ENCODE assay signal across 8 cellular contexts in the genomic region with DNA sequence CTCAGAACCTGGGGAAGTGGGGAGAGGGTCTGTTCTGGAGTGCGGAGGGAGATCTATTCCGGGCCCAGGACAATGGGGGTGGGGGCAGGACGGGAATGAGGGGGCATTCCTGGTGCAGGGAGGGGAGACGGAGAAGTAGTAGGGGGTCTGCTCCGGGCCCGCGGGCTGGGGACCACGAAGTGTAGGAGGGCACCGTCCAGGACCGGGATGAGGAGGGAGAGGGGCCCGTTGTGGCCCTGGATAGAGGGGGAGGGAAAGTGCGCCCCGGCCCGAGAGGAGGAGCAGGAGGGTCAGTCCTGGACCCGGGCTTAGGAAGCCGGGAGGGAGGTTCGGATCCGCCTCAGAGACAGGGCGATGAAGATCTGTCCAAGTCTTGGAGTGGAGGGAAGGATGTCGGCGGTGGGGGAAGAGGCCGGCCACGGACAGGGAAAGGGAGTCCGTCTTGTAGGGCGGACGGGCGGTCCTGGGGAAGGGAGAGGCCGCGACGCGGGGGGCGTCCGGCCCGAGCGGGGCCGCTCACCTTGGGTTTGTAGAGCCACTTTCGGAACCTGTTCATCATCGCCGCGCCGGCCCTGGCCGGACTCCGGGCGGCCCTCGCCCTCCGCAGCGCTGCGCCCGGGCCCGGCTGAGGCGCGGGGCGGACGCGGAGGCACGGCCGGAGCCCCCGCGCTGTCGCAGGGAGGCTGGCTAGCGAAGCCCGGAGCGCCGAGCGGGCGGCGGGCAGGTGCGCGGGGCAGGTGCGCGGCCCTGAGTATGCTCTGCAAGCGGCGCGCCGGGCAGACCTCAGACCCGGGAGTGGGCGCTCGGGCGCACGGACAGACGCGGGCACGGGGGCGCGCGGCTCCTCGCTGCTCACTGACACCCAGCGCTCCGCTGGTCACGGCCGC. TPM values are rescaled to one million over a fixed set of nuclear protein-coding genes. Genes with fewer than 3 reads are reported as not detected.
DNase-seq lines count a peak whose midpoint lies in the region; TF ChIP-seq lines count a peak whose summit lies in the region.

ZFYVE28 (minus strand) TSS at position 881 of the 887 bp plus-strand sequence; CDS start at position 559, 322 bp downstream.

- peaks cover 23% of the 10 kb centered on the region for H3F3A ChIP-seq in GM23248 (ENCODE audit: insufficient read depth)
- no peaks in the 10 kb centered on the region for H3F3A ChIP-seq in OCI-LY1 (ENCODE audit: insufficient read depth, low read length)

- H3K27ac ChIP-seq in GM23248 (no peak within 1 kb of the TSS), OCI-LY1 (ENCODE audit: low read depth, low read length, poor library complexity, severe bottlenecking) (no peak within 1 kb of the TSS), uterus (no peak within 1 kb of the TSS)

- peaks cover 49% of the 10 kb centered on the region for H3K27me3 ChIP-seq in BE2C
- peaks cover 25% of the 10 kb centered on the region for H3K27me3 ChIP-seq in GM23248 (replicated peaks; ENCODE audit: insufficient read depth)
- H3K27me3 ChIP-seq in OCI-LY1 (ENCODE audit: insufficient read depth, low read length): no peaks in the 10 kb centered on the region
- H3K27me3 ChIP-seq in uterus: peaks cover 0 to 13% of the 10 kb centered on the region in 2 donors

- intact Hi-C loops in uterus (cut with DNase I; ENCODE audit: low total_unique reads): loop anchor here (5.0 kb wide), 1 partner anchor 524 kb away; no protein-coding TSS in a partner anchor

- no peaks in the 10 kb centered on the region for H4K20me1 ChIP-seq in GM23248 (ENCODE audit: insufficient read depth)
- no peaks in the 10 kb centered on the region for H4K20me1 ChIP-seq in OCI-LY1 (ENCODE audit: insufficient read depth, low read length)

- H3K27me3 Mint-ChIP-seq in mesothelial cell of epicardium (ENCODE audit: low read depth): peaks cover 89% of the 10 kb centered on the region

- peak within 1 kb of the TSS; percentile 85 for H2AFZ ChIP-seq in GM23248
- no peak within 1 kb of the TSS for H2AFZ ChIP-seq in OCI-LY1 (ENCODE audit: low read length)

- H3K79me2 ChIP-seq in GM23248 (ENCODE audit: insufficient read depth): no peaks in the 10 kb centered on the region
- no peaks in the 10 kb centered on the region for H3K79me2 ChIP-seq in OCI-LY1 (ENCODE audit: insufficient read depth, low read length)

- H3K9me3 Mint-ChIP-seq in mesothelial cell of epicardium: no peaks in the 10 kb centered on the region

- TF ChIP-seq POLR2A in uterus (IDR thresholded peaks at IDR 0.05): peak; percentile 37 to 46

- peak within 1 kb of the TSS; percentile 72 for H3K4me3 Mint-ChIP-seq in mesothelial cell of epicardium

- H3K4me2 ChIP-seq in GM23248 (ENCODE audit: unreplicated experiment) (peak within 1 kb of the TSS; percentile 87), OCI-LY1 (ENCODE audit: low read length) (peak within 1 kb of the TSS; percentile 82)

- peaks cover 12% of the 10 kb centered on the region for H3K4me1 Mint-ChIP-seq in mesothelial cell of epicardium

- no peak within 1 kb of the TSS for H3K27ac Mint-ChIP-seq in mesothelial cell of epicardium

- H3K4me1 ChIP-seq in BE2C: no peaks in the 10 kb centered on the region; the same call in 1 of the 2 replicates
- peaks cover 10% of the 10 kb centered on the region for H3K4me1 ChIP-seq in GM23248 (ENCODE audit: insufficient read depth)
- peaks cover 14% of the 10 kb centered on the region for H3K4me1 ChIP-seq in OCI-LY1 (ENCODE audit: insufficient read depth, low read length, severe bottlenecking)
- peaks cover 0 to 4% of the 10 kb centered on the region in 2 donors for H3K4me1 ChIP-seq in uterus

- H3K9me2 ChIP-seq in GM23248 (ENCODE audit: insufficient read depth) (no peaks in the 10 kb centered on the region), OCI-LY1 (ENCODE audit: low read depth, low read length) (no peaks in the 10 kb centered on the region)

- 1% methylated on average over 57 to 70 of the region's 91 CpGs for WGBS in GM23248 (ENCODE audit: low coverage in 1 of 2, low lambda C conversion rate in 2 of 2, missing lambda C conversion rate in 2 of 2), 2 experiments

- peak within 1 kb of the TSS; percentile 75 for H3K9ac ChIP-seq in GM23248
- no peak within 1 kb of the TSS; the same call in 1 of the 2 replicates for H3K9ac ChIP-seq in OCI-LY1 (ENCODE audit: low read length)

- H3K4me3 ChIP-seq in BE2C (ENCODE audit: low read depth, low read length) (peak within 1 kb of the TSS; percentile 53), GM23248 (peak within 1 kb of the TSS; percentile 80), OCI-LY1 (ENCODE audit: low read depth, low read length, poor library complexity, severe bottlenecking) (peak within 1 kb of the TSS; percentile 55), uterus (peak within 1 kb of the TSS; percentile 33 to 64)

- H3K36me3 Mint-ChIP-seq in mesothelial cell of epicardium: no peaks in the 10 kb centered on the region

- H3K9me3 ChIP-seq in BE2C (no peaks in the 10 kb centered on the region), GM23248 (ENCODE audit: low read depth) (no peaks in the 10 kb centered on the region), OCI-LY1 (ENCODE audit: low read length) (no peaks in the 10 kb centered on the region), uterus (no peaks in the 10 kb centered on the region)

- no peaks in the 10 kb centered on the region for H3K36me3 ChIP-seq in BE2C
- H3K36me3 ChIP-seq in GM23248 (ENCODE audit: low read depth): no peaks in the 10 kb centered on the region
- H3K36me3 ChIP-seq in OCI-LY1 (ENCODE audit: insufficient read depth, low read length): no peaks in the 10 kb centered on the region
- H3K36me3 ChIP-seq in uterus: no peaks in the 10 kb centered on the region

- TF ChIP-seq CTCF in BE2C (IDR thresholded peaks at IDR 0.05; ENCODE audit: low read depth, low read length) (no peak), OCI-LY1 (IDR thresholded peaks at IDR 0.05; ENCODE audit: low read length) (no peak), mesothelial cell of epicardium (IDR thresholded peaks at IDR 0.05; ENCODE audit: unreplicated experiment) (no peak), uterus (IDR thresholded peaks at IDR 0.05) (no peak)

- in situ Hi-C loops in GM23248 (cut with MboI): no loop called here

- DNase-seq in BE2C: no peak
- DNase-seq in GM23248: peak; percentile 58
- peak; percentile 53 for DNase-seq in cerebellar cortex (ENCODE audit: low spot score)
- DNase-seq in mesothelial cell of epicardium (ENCODE audit: low spot score in 2 of 2, unreplicated experiment in 2 of 2): no peak
- no peak for DNase-seq in uterus
- DNase-seq in middle frontal gyrus (ENCODE audit: extremely low spot score, low spot score): no peak
- no peak for DNase-seq in stimulated activated CD4-positive, alpha-beta T cell treated with anti-CD3 and anti-CD28 coated beads, Interleukin-4, amount 100 ng/mL, for 4 hours

RNA-seq across cellular contexts. Expression of gene ZFYVE28, which starts in this region (rescaled TPM):
- polyA plus RNA-seq in BE2C (2012; ENCODE audit: insufficient read depth, insufficient read length, low read depth): 2.3 TPM
- total RNA-seq in GM23248 (2014; rRNA removed; shearing (Covaris generic)): 8.9 and 9.6 TPM in 2 replicates
- polyA plus RNA-seq in GM23248 (2016; fragmentation: Nextera tagmentation; extraction: Ambion mirVana): 4.6 and 4.8 TPM in 2 replicates
- total RNA-seq in mesothelial cell of epicardium: 0.38 to 0.51 TPM (median 0.45 TPM) in 3 replicates
- 10 to 100 TPM in 3 of 4 donors, 1 to 10 TPM in 1; 5.4 to 16.7 (median 13.4) TPM for total RNA-seq in uterus

Comparison
In these comparisons a context has a peak if more than half of its experiments do, and no peak if none do; other contexts are left out.
1. DNase-seq: peak in GM23248 (single experiment) and cerebellar cortex (single experiment); none in BE2C (single experiment), mesothelial cell of epicardium (0 of 2), uterus (0 of 2), middle frontal gyrus (single experiment) and stimulated activated CD4-positive, alpha-beta T cell treated with anti-CD3 and anti-CD28 coated beads, Interleukin-4, amount 100 ng/mL, for 4 hours (0 of 2).
2. Peak in every context shown above with its lines, with median percentiles within 50 percentile points of each other: H3K4me3 ChIP-seq.